ENCODE assay signal across 22 cellular contexts in genomic region chrX:10952619-10953018, GRCh38.
"Had no signal": no experiment of that assay in that cellular context is flagged by ENCODE, and none has a peak within 500 bp of the region (broad histone marks: within the 10 kb centered on the region; RNA-seq: fewer than 3 reads in every experiment).

No MANE protein-coding gene starts in this region.

- H3K4me1 ChIP-seq: gastroesophageal sphincter, heart right ventricle, parathyroid adenoma, transverse colon had no signal

- H3K27me3 Mint-ChIP-seq: activated CD4-positive, alpha-beta memory T cell treated with anti-CD3 and anti-CD28 coated beads for 36 hours; activated CD4-positive, alpha-beta T cell treated with anti-CD3 and anti-CD28 coated beads for 36 hours; activated CD8-positive, alpha-beta memory T cell treated with anti-CD3 and anti-CD28 coated beads, Interleukin-2, amount 10 ng/mL, durations not matched to agents 7 days and 5 days; activated naive CD8-positive, alpha-beta T cell treated with anti-CD3 and anti-CD28 coated beads, Interleukin-2, amount 50 U/mL, for 24 hours; naive B cell had no signal

- H3K27ac ChIP-seq: cardiac muscle cell, dorsolateral prefrontal cortex, gastroesophageal sphincter, heart right ventricle, neutrophil, parathyroid adenoma, transverse colon, WERI-Rb-1 had no signal

- H3K4me1 Mint-ChIP-seq: activated CD4-positive, alpha-beta T cell treated with anti-CD3 and anti-CD28 coated beads for 36 hours; activated CD8-positive, alpha-beta memory T cell treated with anti-CD3 and anti-CD28 coated beads, Interleukin-2, amount 10 ng/mL, durations not matched to agents 7 days and 5 days; activated naive CD8-positive, alpha-beta T cell treated with anti-CD3 and anti-CD28 coated beads, Interleukin-2, amount 50 U/mL, for 24 hours; naive B cell had no signal

- H3K36me3 Mint-ChIP-seq: activated CD8-positive, alpha-beta memory T cell treated with anti-CD3 and anti-CD28 coated beads, Interleukin-2, amount 10 ng/mL, durations not matched to agents 7 days and 5 days had no signal

- DNase-seq: activated CD4-positive, alpha-beta memory T cell treated with anti-CD3 and anti-CD28 coated beads for 36 hours; activated CD4-positive, alpha-beta T cell treated with anti-CD3 and anti-CD28 coated beads for 36 hours; activated CD8-positive, alpha-beta memory T cell treated with anti-CD3 and anti-CD28 coated beads, Interleukin-2, amount 10 ng/mL, durations not matched to agents 7 days and 5 days; activated naive CD4-positive, alpha-beta T cell treated with anti-CD3 and anti-CD28 coated beads for 36 hours; activated naive CD8-positive, alpha-beta T cell treated with anti-CD3 and anti-CD28 coated beads, Interleukin-2, amount 50 U/mL, for 24 hours; activated T-cell treated with anti-CD3 and anti-CD28 coated beads, Interleukin-2, amount 50 U/mL, for 1 hour; dorsolateral prefrontal cortex; left colon; naive B cell; stimulated activated CD4-positive, alpha-beta T cell treated with anti-CD3 and anti-CD28 coated beads, Interleukin-4, amount 100 ng/mL, for 4 hours; stimulated activated CD8-positive, alpha-beta memory T cell treated with anti-CD3 and anti-CD28 coated beads, Interleukin-4, amount 100 ng/mL, for 48 hours; stimulated activated naive CD8-positive, alpha-beta T cell treated with anti-CD3 and anti-CD28 coated beads, Interleukin-15, Interleukin-2, amounts not matched to agents 100 U/mL and 50 U/mL, for 24 hours; transverse colon; WERI-Rb-1 had no signal

- H3K4me3 Mint-ChIP-seq: activated CD4-positive, alpha-beta memory T cell treated with anti-CD3 and anti-CD28 coated beads for 36 hours; activated CD4-positive, alpha-beta T cell treated with anti-CD3 and anti-CD28 coated beads for 36 hours; activated CD8-positive, alpha-beta memory T cell treated with anti-CD3 and anti-CD28 coated beads, Interleukin-2, amount 10 ng/mL, durations not matched to agents 7 days and 5 days; activated naive CD4-positive, alpha-beta T cell treated with anti-CD3 and anti-CD28 coated beads for 36 hours; activated naive CD8-positive, alpha-beta T cell treated with anti-CD3 and anti-CD28 coated beads, Interleukin-2, amount 50 U/mL, for 24 hours had no signal

- H3K27me3 ChIP-seq: cardiac muscle cell, gastroesophageal sphincter, heart right ventricle, neutrophil, transverse colon had no signal

- H3K27ac Mint-ChIP-seq: activated CD4-positive, alpha-beta memory T cell treated with anti-CD3 and anti-CD28 coated beads for 36 hours; activated CD4-positive, alpha-beta T cell treated with anti-CD3 and anti-CD28 coated beads for 36 hours; activated CD8-positive, alpha-beta memory T cell treated with anti-CD3 and anti-CD28 coated beads, Interleukin-2, amount 10 ng/mL, durations not matched to agents 7 days and 5 days; activated naive CD4-positive, alpha-beta T cell treated with anti-CD3 and anti-CD28 coated beads for 36 hours; activated naive CD8-positive, alpha-beta T cell treated with anti-CD3 and anti-CD28 coated beads, Interleukin-2, amount 50 U/mL, for 24 hours; activated T-helper 2 cell treated with anti-CD3 and anti-CD28 coated beads, Interferon-gamma antibody, Interleukin-2, Interleukin-4, amounts not matched to agents 10 μg/mL and 5 μg/mL and 100 μg/mL, durations not matched to agents 14 hours and 24 hours and 36 hours; naive B cell had no signal

- H3K4me3 ChIP-seq: cardiac muscle cell, dorsolateral prefrontal cortex, gastroesophageal sphincter, heart right ventricle, lung, smooth muscle cell, transverse colon had no signal

- H3K9me3 ChIP-seq: neutrophil, transverse colon had no signal

- H3K36me3 ChIP-seq: cardiac muscle cell, gastroesophageal sphincter, heart right ventricle, neutrophil, transverse colon, WERI-Rb-1 had no signal
